ENCODE assay signal across 8 cellular contexts in genomic region chr22:29553391-29554224, GRCh38. TPM values are rescaled to one million over a fixed set of nuclear protein-coding genes. Genes with fewer than 3 reads are reported as not detected.
DNase-seq lines count a peak whose midpoint lies in the region; ATAC-seq and TF ChIP-seq lines count a peak whose summit lies in the region.

THOC5 (minus strand) TSS chr22:29553757; CDS start chr22:29549147, 4,610 bp downstream.

- H3K4me3 ChIP-seq in colonic mucosa, result peak within 1 kb of the TSS; percentile 86

- intact Hi-C loops in colonic mucosa (cut with DNase I), result no loop called here

- ATAC-seq in GM19324 (IDR thresholded peaks at IDR 0.05; ENCODE audit: low FRiP score, unreplicated experiment) (peak; percentile 97), HG03469 (IDR thresholded peaks at IDR 0.05; ENCODE audit: unreplicated experiment) (peak; percentile 89)

- H3K27ac ChIP-seq in colonic mucosa (peak within 1 kb of the TSS; percentile 71), layer of hippocampus (ENCODE audit: low read depth, low read length) (peak within 1 kb of the TSS; percentile 69)

- H3K9me3 ChIP-seq in colonic mucosa, result no peaks in the 10 kb centered on the region

- H3K27me3 ChIP-seq in colonic mucosa, result no peaks in the 10 kb centered on the region
- H3K27me3 ChIP-seq in layer of hippocampus (ENCODE audit: control insufficient read depth, insufficient read depth, low read length), result no peaks in the 10 kb centered on the region

- H3K9ac ChIP-seq in colonic mucosa (ENCODE audit: low read depth in 2 of 2, low read length in 2 of 2), result peak within 1 kb of the TSS; percentile 84 to 86

- H3K36me3 ChIP-seq in colonic mucosa, result no peaks in the 10 kb centered on the region

- peaks cover 7% of the 10 kb centered on the region for H3K4me1 ChIP-seq in colonic mucosa

- DNase-seq in C1 segment of cervical spinal cord (lab: John Stamatoyannopoulos, UW) (peak; percentile 64 to 97 (median 94)), NCI-H526 (lab: John Stamatoyannopoulos, UW) (peak; percentile 92 to 95), colonic mucosa (peak; percentile 95)
- DNase-seq in activated CD4-positive, alpha-beta T cell treated with anti-CD3 and anti-CD28 coated beads for 48 hours, result peak; percentile 93
- peak; percentile 79 to 81 for DNase-seq in stimulated activated CD4-positive, alpha-beta T cell treated with anti-CD3 and anti-CD28 coated beads, Interleukin-1b, Interleukin-23, amount 100 ng/mL, for 4 hours (ENCODE audit: low read depth in 2 of 2)

- TF ChIP-seq CTCF in colonic mucosa (IDR thresholded peaks at IDR 0.05), result peak; percentile 49

RNA-seq across cellular contexts. Expression of gene THOC5, which starts in this region (rescaled TPM):
- 10 to 100 TPM; 19.9 to 33.5 TPM for total RNA-seq in colonic mucosa

Comparison
In these comparisons a context has a peak if more than half of its experiments do, and no peak if none do; other contexts are left out.
1. Peak in every context shown above with its lines: DNase-seq, ATAC-seq, H3K4me3 ChIP-seq and H3K27ac ChIP-seq.